Comparison of ENCODE assay signal across 13 cellular contexts in genomic region chr7:26620352-26620751, GRCh38.
DNase-seq lines count a peak whose midpoint lies in the region; ATAC-seq and TF ChIP-seq lines count a peak whose summit lies in the region.
"Had no signal": no experiment of that assay in that cellular context is flagged by ENCODE, and none has a peak within 500 bp of the region (broad histone marks: within the 10 kb centered on the region; RNA-seq: fewer than 3 reads in every experiment).

No MANE protein-coding gene starts in this region.

- CTCF ChIA-PET in OCI-LY7 (lab: Charles Lee; ENCODE audit: unreplicated experiment): no interaction called here

- H4K20me1 ChIP-seq in GM23338 (replicated peaks; ENCODE audit: insufficient read depth) (no peaks in the 10 kb centered on the region), OCI-LY7 (ENCODE audit: insufficient read depth, low read length) (no peaks in the 10 kb centered on the region)

- TF ChIP-seq CTCF in GM23338 (conservative IDR thresholded peaks at IDR 0.05; ENCODE audit: low read depth in 2 of 2): peak; percentile 52 to 72
- TF ChIP-seq CTCF in OCI-LY7 (conservative IDR thresholded peaks at IDR 0.05; ENCODE audit: low read length): peak; percentile 54
- peak; percentile 13 for TF ChIP-seq CTCF in foreskin keratinocyte (conservative IDR thresholded peaks at IDR 0.05)

- H3K9me2 ChIP-seq in GM23338 (ENCODE audit: insufficient read depth) (peaks cover 2% of the 10 kb centered on the region; the same call in 1 of the 2 replicates), OCI-LY7 (ENCODE audit: insufficient read depth, low read length) (no peaks in the 10 kb centered on the region)

- H3K36me3 ChIP-seq in GM23338 (ENCODE audit: insufficient read depth) (no peaks in the 10 kb centered on the region), OCI-LY7 (ENCODE audit: insufficient read depth, low read length) (no peaks in the 10 kb centered on the region)

- ATAC-seq in GM23338 (peak; percentile 94), foreskin keratinocyte (no peak), HG03469 (IDR thresholded peaks at IDR 0.05; ENCODE audit: unreplicated experiment) (no peak)
- ATAC-seq in activated T-cell treated with anti-CD3 and anti-CD28 coated beads, Interleukin-2, amount 50 U/mL, for 4 hours: no peak
- ATAC-seq: CD8-positive, alpha-beta T cell had no signal

- H3K27me3 ChIP-seq in GM23338 (ENCODE audit: insufficient read depth) (no peaks in the 10 kb centered on the region), foreskin keratinocyte (no peaks in the 10 kb centered on the region)

- H3F3A ChIP-seq in GM23338 (replicated peaks; ENCODE audit: low read depth): no peaks in the 10 kb centered on the region

- no peaks in the 10 kb centered on the region for H3K9me3 ChIP-seq in OCI-LY7 (ENCODE audit: low read length)

- H2AFZ ChIP-seq in GM23338: peak overlapping the region; percentile 89; the same call in 1 of the 2 replicates
- no peak overlapping the region for H2AFZ ChIP-seq in OCI-LY7 (ENCODE audit: low read length)

- no TSS peak for BruUV-seq in OCI-LY7 (replicated peaks; lab: Mats Ljungman, UMichigan)

- H3K4me3 ChIP-seq in GM23338 (no peak overlapping the region), OCI-LY7 (ENCODE audit: low read depth, low read length, poor library complexity, severe bottlenecking) (no peak overlapping the region)

- H3K79me2 ChIP-seq in GM23338 (replicated peaks; ENCODE audit: insufficient read depth) (no peaks in the 10 kb centered on the region), OCI-LY7 (ENCODE audit: insufficient read depth, low read depth, low read length) (no peaks in the 10 kb centered on the region)

- no peak overlapping the region for H3K27ac Mint-ChIP-seq in GM23338
- no peak overlapping the region for H3K27ac Mint-ChIP-seq in T-helper 2 cell treated with Interferon-gamma antibody and Interleukin-4, amounts not matched to agents 5 μg/mL and 100 μg/mL, for 36 hours
- H3K27ac Mint-ChIP-seq: activated CD4-positive, alpha-beta T cell treated with anti-CD3 and anti-CD28 coated beads, Interleukin-2, amount 10 ng/mL, durations not matched to agents 7 days and 5 days; activated naive CD8-positive, alpha-beta T cell treated with anti-CD3 and anti-CD28 coated beads, Interleukin-2, amount 10 ng/mL, durations not matched to agents 7 days and 5 days; CD8-positive, alpha-beta T cell had no signal

- no peak overlapping the region for H3K4me2 ChIP-seq in GM23338
- no peak overlapping the region for H3K4me2 ChIP-seq in OCI-LY7 (ENCODE audit: low read length)

- H3K4me1 ChIP-seq in GM23338 (ENCODE audit: insufficient read depth) (no peaks in the 10 kb centered on the region), OCI-LY7 (ENCODE audit: insufficient read depth, low read length, poor library complexity, severe bottlenecking) (no peaks in the 10 kb centered on the region), foreskin keratinocyte (peaks cover 3% of the 10 kb centered on the region)

- POLR2A ChIA-PET in OCI-LY7 (lab: Charles Lee): no interaction called here

- no peak overlapping the region for H3K27ac ChIP-seq in GM23338 (ENCODE audit: low read depth)
- H3K27ac ChIP-seq in OCI-LY7 (ENCODE audit: low read depth, low read length, poor library complexity, severe bottlenecking): no peak overlapping the region
- H3K27ac ChIP-seq in foreskin keratinocyte: no peak overlapping the region

- H3K9me3 Mint-ChIP-seq in GM23338: no peaks in the 10 kb centered on the region
- no peaks in the 10 kb centered on the region for H3K9me3 Mint-ChIP-seq in T-helper 2 cell treated with Interferon-gamma antibody and Interleukin-4, amounts not matched to agents 5 μg/mL and 100 μg/mL, for 36 hours
- H3K9me3 Mint-ChIP-seq in activated T-cell treated with anti-CD3 and anti-CD28 coated beads, Interleukin-2, amount 50 U/mL, for 4 hours: no peaks in the 10 kb centered on the region
- H3K9me3 Mint-ChIP-seq: activated CD4-positive, alpha-beta T cell treated with anti-CD3 and anti-CD28 coated beads, Interleukin-2, amount 10 ng/mL, durations not matched to agents 7 days and 5 days; activated naive CD8-positive, alpha-beta T cell treated with anti-CD3 and anti-CD28 coated beads, Interleukin-2, amount 10 ng/mL, durations not matched to agents 7 days and 5 days; CD8-positive, alpha-beta T cell had no signal

- no peak overlapping the region for H3K4me3 Mint-ChIP-seq in GM23338
- H3K4me3 Mint-ChIP-seq in T-helper 2 cell treated with Interferon-gamma antibody and Interleukin-4, amounts not matched to agents 5 μg/mL and 100 μg/mL, for 36 hours: no peak overlapping the region
- no peak overlapping the region for H3K4me3 Mint-ChIP-seq in activated T-cell treated with anti-CD3 and anti-CD28 coated beads, Interleukin-2, amount 50 U/mL, for 4 hours
- H3K4me3 Mint-ChIP-seq: activated CD4-positive, alpha-beta T cell treated with anti-CD3 and anti-CD28 coated beads, Interleukin-2, amount 10 ng/mL, durations not matched to agents 7 days and 5 days; activated naive CD8-positive, alpha-beta T cell treated with anti-CD3 and anti-CD28 coated beads, Interleukin-2, amount 10 ng/mL, durations not matched to agents 7 days and 5 days; CD8-positive, alpha-beta T cell had no signal

- no peaks in the 10 kb centered on the region for H3K36me3 Mint-ChIP-seq in GM23338 (ENCODE audit: low read depth)
- H3K36me3 Mint-ChIP-seq in T-helper 2 cell treated with Interferon-gamma antibody and Interleukin-4, amounts not matched to agents 5 μg/mL and 100 μg/mL, for 36 hours (ENCODE audit: low read depth): no peaks in the 10 kb centered on the region
- H3K36me3 Mint-ChIP-seq in activated T-cell treated with anti-CD3 and anti-CD28 coated beads, Interleukin-2, amount 50 U/mL, for 4 hours (ENCODE audit: insufficient read depth): no peaks in the 10 kb centered on the region
- H3K36me3 Mint-ChIP-seq: activated naive CD8-positive, alpha-beta T cell treated with anti-CD3 and anti-CD28 coated beads, Interleukin-2, amount 10 ng/mL, durations not matched to agents 7 days and 5 days; CD8-positive, alpha-beta T cell had no signal

- peaks cover 15% of the 10 kb centered on the region for H3K4me1 Mint-ChIP-seq in GM23338
- no peaks in the 10 kb centered on the region for H3K4me1 Mint-ChIP-seq in T-helper 2 cell treated with Interferon-gamma antibody and Interleukin-4, amounts not matched to agents 5 μg/mL and 100 μg/mL, for 36 hours (ENCODE audit: low read depth)
- H3K4me1 Mint-ChIP-seq in activated T-cell treated with anti-CD3 and anti-CD28 coated beads, Interleukin-2, amount 50 U/mL, for 4 hours (ENCODE audit: low read depth): no peaks in the 10 kb centered on the region
- H3K4me1 Mint-ChIP-seq: activated CD4-positive, alpha-beta T cell treated with anti-CD3 and anti-CD28 coated beads, Interleukin-2, amount 10 ng/mL, durations not matched to agents 7 days and 5 days; activated naive CD8-positive, alpha-beta T cell treated with anti-CD3 and anti-CD28 coated beads, Interleukin-2, amount 10 ng/mL, durations not matched to agents 7 days and 5 days had no signal

- intact Hi-C loops in OCI-LY7 (cut with micrococcal nuclease; ENCODE audit: unreplicated experiment): no loop called here

- H3K27me3 Mint-ChIP-seq in GM23338 (ENCODE audit: insufficient read depth, low read depth, poor library complexity): peaks cover 4% of the 10 kb centered on the region
- peaks cover 6% of the 10 kb centered on the region for H3K27me3 Mint-ChIP-seq in T-helper 2 cell treated with Interferon-gamma antibody and Interleukin-4, amounts not matched to agents 5 μg/mL and 100 μg/mL, for 36 hours (ENCODE audit: low read depth)
- peaks cover 2% of the 10 kb centered on the region for H3K27me3 Mint-ChIP-seq in activated T-cell treated with anti-CD3 and anti-CD28 coated beads, Interleukin-2, amount 50 U/mL, for 4 hours (ENCODE audit: low read depth)
- H3K27me3 Mint-ChIP-seq: activated naive CD8-positive, alpha-beta T cell treated with anti-CD3 and anti-CD28 coated beads, Interleukin-2, amount 10 ng/mL, durations not matched to agents 7 days and 5 days had no signal

- DNase-seq in COLO668 (lab: John Stamatoyannopoulos, UW; ENCODE audit: unreplicated experiment) (peak; percentile 33), GM23338 (ENCODE audit: low spot score) (peak; percentile 81), OCI-LY7 (ENCODE audit: low spot score) (peak; percentile 3), foreskin keratinocyte (no peak), NCI-H1436 treated with DMSO at 0.1 percent for 48 hours (lab: John Stamatoyannopoulos, UW) (no peak)
- DNase-seq in T-helper 2 cell treated with Interferon-gamma antibody and Interleukin-4, amounts not matched to agents 5 μg/mL and 100 μg/mL, for 36 hours (ENCODE audit: low spot score): no peak
- no peak for DNase-seq in activated T-cell treated with anti-CD3 and anti-CD28 coated beads, Interleukin-2, amount 50 U/mL, for 4 hours
- DNase-seq: activated CD4-positive, alpha-beta T cell treated with anti-CD3 and anti-CD28 coated beads, Interleukin-2, amount 10 ng/mL, durations not matched to agents 7 days and 5 days; activated naive CD8-positive, alpha-beta T cell treated with anti-CD3 and anti-CD28 coated beads, Interleukin-2, amount 10 ng/mL, durations not matched to agents 7 days and 5 days; hypothalamus; MM.1S had no signal

TF ChIP-seq in GM23338, 12 proteins besides CTCF, POLR2A, EP300 and RAD21:
- TF ChIP-seq ZNF114 (CRISPR knock-in tag; IDR thresholded peaks at IDR 0.05): 0 out of 2 replicates have a peak, but pooled peaks have one; percentile 44
- TF ChIP-seq EZH2phosphoT487 (IDR thresholded peaks at IDR 0.05; ENCODE audit: unreplicated experiment): no peak

Comparison
In these comparisons a context has a peak if more than half of its experiments do, and no peak if none do; other contexts are left out.
1. DNase-seq: peak in COLO668 (single experiment), GM23338 (single experiment) and OCI-LY7 (single experiment); none in foreskin keratinocyte (0 of 2), T-helper 2 cell treated with Interferon-gamma antibody and Interleukin-4, amounts not matched to agents 5 μg/mL and 100 μg/mL, for 36 hours (single experiment), activated T-cell treated with anti-CD3 and anti-CD28 coated beads, Interleukin-2, amount 50 U/mL, for 4 hours (single experiment) and NCI-H1436 treated with DMSO at 0.1 percent for 48 hours (single experiment).
2. Peak in every context shown above with its lines, with median percentiles within 50 percentile points of each other: CTCF ChIP-seq.